ENCODE assay signal across 8 cellular contexts in genomic region chr11:64916848-64917662, GRCh38. TPM values are rescaled to one million over a fixed set of nuclear protein-coding genes. Genes with fewer than 3 reads are reported as not detected.
A peak's percentile ranks its signal among the peaks of the same experiment; 100 is the strongest.
DNase-seq lines count a peak whose midpoint lies in the region; ATAC-seq and TF ChIP-seq lines count a peak whose summit lies in the region.

ATG2A (minus strand) TSS chr11:64917209; CDS start chr11:64917135, 74 bp downstream.

- no peaks in the 10 kb centered on the region for H4K20me1 ChIP-seq in mammary epithelial cell (ENCODE audit: insufficient read depth, low read length)

- in situ Hi-C loops in ACHN (cut with HindIII; ENCODE audit: low pct_ligation_motif_present, low pct_unique_long_range_greater_than_20kb, low sequenced_read_pairs) (no loop called here), mammary epithelial cell (cut with MboI; ENCODE audit: low sequenced_read_pairs in 2 of 2) (no loop called here)

- peak; percentile 98 for DNase-seq in ACHN
- peak; percentile 99 for DNase-seq in NCI-H2227 (lab: John Stamatoyannopoulos, UW; ENCODE audit: unreplicated experiment)
- peak; percentile 98 for DNase-seq in WERI-Rb-1
- peak; percentile 100 for DNase-seq in mammary epithelial cell

- H3K9ac ChIP-seq in mammary epithelial cell (ENCODE audit: insufficient read depth, low read length), result peak within 1 kb of the TSS; percentile 88
- H3K9ac ChIP-seq in iPS-20b (ENCODE audit: low read depth, low read length), result peak within 1 kb of the TSS; percentile 98

- peak within 1 kb of the TSS; percentile 83 for H2AFZ ChIP-seq in mammary epithelial cell (ENCODE audit: low read depth, low read length)

- WGBS in mammary epithelial cell (ENCODE audit: low coverage, missing lambda C conversion rate), result under 1% methylated on average over 29 of the region's 55 CpGs

- H3K27me3 ChIP-seq in WERI-Rb-1 (ENCODE audit: insufficient read depth, low read depth, severe bottlenecking) (no peaks in the 10 kb centered on the region), mammary epithelial cell (ENCODE audit: insufficient read depth, low read length) (no peaks in the 10 kb centered on the region), iPS-20b (ENCODE audit: insufficient read depth, low read length) (no peaks in the 10 kb centered on the region)

- CTCF ChIA-PET in mammary epithelial cell (lab: Charles Lee; ENCODE audit: low non-redundant PET), result no interaction called here

- H3K9me3 ChIP-seq in WERI-Rb-1 (ENCODE audit: severe bottlenecking), result no peaks in the 10 kb centered on the region
- H3K9me3 ChIP-seq in mammary epithelial cell (replicated peaks; ENCODE audit: insufficient read depth, low read length), result no peaks in the 10 kb centered on the region
- no peaks in the 10 kb centered on the region for H3K9me3 ChIP-seq in iPS-20b (ENCODE audit: insufficient read depth, low read depth, low read length)

- BruUV-seq in mammary epithelial cell (replicated peaks; lab: Mats Ljungman, UMichigan), result no TSS peak

- TF ChIP-seq CTCF in WERI-Rb-1 (IDR thresholded peaks at IDR 0.05; ENCODE audit: low read depth, low read length) (no peak), mammary epithelial cell (conservative IDR thresholded peaks at IDR 0.05 in 1 of 2, IDR thresholded peaks at IDR 0.05 in 1 of 2; ENCODE audit: extremely low read depth in 1 of 2, insufficient read depth in 1 of 2, low read depth in 1 of 2, low read length in 2 of 2) (no peak)

- intact Hi-C loops in mammary epithelial cell (cut with micrococcal nuclease), result loop anchor here (1.0 to 2.0 kb wide), 4 partner anchors 70 to 97 kb away; partner anchors contain the start of genes ARL2 and BATF2

- H3K4me3 ChIP-seq in WERI-Rb-1 (ENCODE audit: low read depth, low read length), result peak within 1 kb of the TSS; percentile 64
- H3K4me3 ChIP-seq in mammary epithelial cell (replicated peaks in 1 of 3; ENCODE audit: insufficient read depth in 1 of 3, low read depth in 2 of 3, low read length in 3 of 3), result peak within 1 kb of the TSS; percentile 66 to 87 (median 71)
- peak within 1 kb of the TSS; percentile 99 for H3K4me3 ChIP-seq in iPS-20b (ENCODE audit: low read length)
- H3K4me3 ChIP-seq in skin epidermis, result peak within 1 kb of the TSS; percentile 46 to 97 (median 82)

- H3K36me3 ChIP-seq in WERI-Rb-1 (peaks cover 16% of the 10 kb centered on the region), mammary epithelial cell (ENCODE audit: insufficient read depth, low read length) (no peaks in the 10 kb centered on the region), iPS-20b (ENCODE audit: insufficient read depth, low read depth, low read length) (peaks cover 6% of the 10 kb centered on the region; the same call in 1 of the 2 replicates)

- H3K79me2 ChIP-seq in mammary epithelial cell (ENCODE audit: insufficient read depth, low read length), result peaks cover 20% of the 10 kb centered on the region

- dilution Hi-C loops in mammary epithelial cell (cut with HindIII; ENCODE audit: low sequenced_read_pairs), result no loop called here

- peak within 1 kb of the TSS; percentile 97 for H3K4me2 ChIP-seq in mammary epithelial cell (ENCODE audit: insufficient read depth, low read depth, low read length)

- peak within 1 kb of the TSS; percentile 62 for H3K27ac ChIP-seq in WERI-Rb-1
- peak within 1 kb of the TSS; percentile 70 for H3K27ac ChIP-seq in mammary epithelial cell (ENCODE audit: insufficient read depth, low read depth, low read length)
- H3K27ac ChIP-seq in iPS-20b (ENCODE audit: low read length), result peak within 1 kb of the TSS; percentile 75
- H3K27ac ChIP-seq in skin epidermis, result peak within 1 kb of the TSS; percentile 58 to 95 (median 86)

- ATAC-seq in GM18873 (IDR thresholded peaks at IDR 0.05; ENCODE audit: low FRiP score, unreplicated experiment) (peak; percentile 94), HG03139 (IDR thresholded peaks at IDR 0.05; ENCODE audit: unreplicated experiment) (peak; percentile 93)

- H3K4me1 ChIP-seq in mammary epithelial cell (ENCODE audit: insufficient read depth, low read length), result peaks cover 9% of the 10 kb centered on the region
- H3K4me1 ChIP-seq in iPS-20b (ENCODE audit: insufficient read depth, low read length), result peaks cover 5% of the 10 kb centered on the region; the same call in 1 of the 2 replicates

RNA-seq across cellular contexts. Expression of gene ATG2A, which starts in this region (rescaled TPM):
- 10 to 100 TPM; 20.7 to 21.0 TPM for total RNA-seq in mammary epithelial cell
- 7.0 TPM for polyA plus RNA-seq in mammary epithelial cell
- polyA minus RNA-seq in mammary epithelial cell, result 9.8 TPM

Comparison
In these comparisons a context has a peak if more than half of its experiments do, and no peak if none do; other contexts are left out.
1. Peak in every context shown above with its lines: DNase-seq, ATAC-seq, H3K4me3 ChIP-seq and H3K27ac ChIP-seq.